Comparison of ENCODE assay signal across 8 cellular contexts in the genomic region with DNA sequence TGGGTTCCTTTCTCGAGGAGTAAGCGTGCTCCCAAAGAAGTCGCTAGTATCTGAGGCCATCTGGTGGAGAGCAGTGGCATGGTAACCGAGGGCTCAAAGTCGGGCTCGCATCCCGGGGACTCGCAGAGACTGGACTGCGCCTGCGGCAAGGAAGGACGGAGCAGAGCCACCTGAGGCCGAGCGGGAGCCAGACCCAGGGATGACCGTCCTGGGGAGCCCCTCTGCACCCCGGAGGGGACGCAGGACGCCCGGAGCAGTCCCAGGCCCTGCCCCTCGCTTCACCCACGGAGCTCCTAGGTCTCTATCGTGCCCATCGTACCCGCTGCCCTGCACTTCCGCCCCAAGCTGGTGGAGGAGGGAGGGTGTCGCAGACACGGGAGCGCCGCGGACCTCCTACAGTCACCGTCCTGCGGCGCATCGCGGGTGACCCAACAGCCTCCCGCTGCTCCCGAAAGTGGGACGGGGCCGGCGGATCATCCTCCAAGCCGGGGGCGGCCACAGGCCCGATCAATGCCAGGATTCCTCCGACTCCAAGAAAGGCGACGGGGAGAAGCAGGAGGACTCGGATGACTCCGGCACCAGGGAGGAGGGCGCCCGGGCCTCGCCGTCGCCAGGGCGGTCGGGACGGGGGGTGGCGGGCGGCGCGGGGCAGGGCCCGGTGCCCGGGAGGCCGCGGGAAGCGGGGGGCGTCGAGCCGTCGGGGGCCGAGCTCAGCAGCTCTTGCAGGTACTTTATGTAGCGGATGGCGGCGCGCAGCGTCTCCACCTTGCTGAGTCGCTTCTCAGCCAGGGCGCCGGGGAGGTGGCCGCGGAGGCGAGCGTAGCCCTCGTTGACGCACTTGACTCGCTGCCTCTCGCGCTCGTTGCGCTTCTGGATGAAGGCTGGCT. TPM values are rescaled to one million over a fixed set of nuclear protein-coding genes. Genes with fewer than 3 reads are reported as not detected.
DNase-seq lines count a peak whose midpoint lies in the region; ATAC-seq and TF ChIP-seq lines count a peak whose summit lies in the region.

No MANE protein-coding gene starts in this region.

- H3K9me3 Mint-ChIP-seq in activated naive CD8-positive, alpha-beta T cell treated with anti-CD3 and anti-CD28 coated beads, Interleukin-2, amount 50 U/mL, for 24 hours, result no peaks in the 10 kb centered on the region

- no peaks in the 10 kb centered on the region for H3K79me1 ChIP-seq in trophoblast cell (ENCODE audit: low read length)

- no peak overlapping the region for H3K18ac ChIP-seq in trophoblast cell (ENCODE audit: low read length)

- no peak overlapping the region for H3K4ac ChIP-seq in trophoblast cell (ENCODE audit: low read depth, low read length)

- ATAC-seq in HG02623 (IDR thresholded peaks at IDR 0.05; ENCODE audit: unreplicated experiment), result peak; percentile 89
- ATAC-seq in activated naive CD8-positive, alpha-beta T cell treated with anti-CD3 and anti-CD28 coated beads, Interleukin-2, amount 50 U/mL, for 24 hours, result peak; percentile 91

- no peaks in the 10 kb centered on the region for H3K9me3 ChIP-seq in trophoblast cell (ENCODE audit: insufficient read depth, low read depth, low read length)
- H3K9me3 ChIP-seq in transverse colon, result no peaks in the 10 kb centered on the region

- H3K9ac ChIP-seq in trophoblast cell (ENCODE audit: low read length), result no peak overlapping the region

- H3K27me3 ChIP-seq in trophoblast cell (ENCODE audit: insufficient read depth, low read length) (peaks cover 8% of the 10 kb centered on the region), transverse colon (peaks cover 4% of the 10 kb centered on the region)

- no peaks in the 10 kb centered on the region for H3K36me3 ChIP-seq in trophoblast cell (ENCODE audit: control insufficient read depth in 1 of 2, insufficient read depth in 2 of 2, low read length in 2 of 2)
- H3K36me3 ChIP-seq in transverse colon, result no peaks in the 10 kb centered on the region

- H4K12ac ChIP-seq in trophoblast cell (ENCODE audit: low read depth, low read length), result no peak overlapping the region

- H3K4me3 Mint-ChIP-seq in activated naive CD8-positive, alpha-beta T cell treated with anti-CD3 and anti-CD28 coated beads, Interleukin-2, amount 50 U/mL, for 24 hours, result peak overlapping the region; percentile 80

- H3K79me2 ChIP-seq in trophoblast cell (ENCODE audit: control insufficient read depth, insufficient read depth, low read length, poor library complexity), result no peaks in the 10 kb centered on the region

- peak; percentile 79 to 92 (median 83) for TF ChIP-seq CTCF in transverse colon (IDR thresholded peaks at IDR 0.05)

- peak overlapping the region; percentile 66 for H3K4me2 ChIP-seq in trophoblast cell (ENCODE audit: low read length)

- H2BK120ac ChIP-seq in trophoblast cell (ENCODE audit: insufficient read depth, low read length, poor library complexity), result no peak overlapping the region

- H3K4me1 ChIP-seq in trophoblast cell (ENCODE audit: control insufficient read depth in 1 of 2, insufficient read depth in 2 of 2, low read length in 2 of 2) (peaks cover 5 to 6% of the 10 kb centered on the region in 2 experiments), transverse colon (peaks cover 0 to 11% (median 7%) of the 10 kb centered on the region in 4 donors)

- TF ChIP-seq EP300 in transverse colon (IDR thresholded peaks at IDR 0.05; ENCODE audit: low read depth), result no peak

- no peak overlapping the region for H3K23ac ChIP-seq in trophoblast cell (ENCODE audit: low read length)

- H2AK5ac ChIP-seq in trophoblast cell (ENCODE audit: low read length), result no peak overlapping the region

- H3K27ac Mint-ChIP-seq in activated naive CD8-positive, alpha-beta T cell treated with anti-CD3 and anti-CD28 coated beads, Interleukin-2, amount 50 U/mL, for 24 hours, result no peak overlapping the region

- H3K27me3 Mint-ChIP-seq in activated naive CD8-positive, alpha-beta T cell treated with anti-CD3 and anti-CD28 coated beads, Interleukin-2, amount 50 U/mL, for 24 hours, result no peaks in the 10 kb centered on the region

- no peak overlapping the region for H4K91ac ChIP-seq in trophoblast cell (ENCODE audit: low read depth, low read length)

- H2BK5ac ChIP-seq in trophoblast cell (ENCODE audit: low read depth, low read length, poor library complexity), result no peak overlapping the region

- no peaks in the 10 kb centered on the region for H3K36me3 Mint-ChIP-seq in activated naive CD8-positive, alpha-beta T cell treated with anti-CD3 and anti-CD28 coated beads, Interleukin-2, amount 50 U/mL, for 24 hours (ENCODE audit: low read depth)

- peak; percentile 56 for TF ChIP-seq POLR2A in transverse colon (IDR thresholded peaks at IDR 0.05)

- DNase-seq in GM04503 (ENCODE audit: low read depth) (peak; percentile 65), NCI-H1105 treated with DMSO at 0.1 percent for 48 hours (lab: John Stamatoyannopoulos, UW) (peak; percentile 98), SW 1271 (lab: John Stamatoyannopoulos, UW) (peak; percentile 67 to 72), cardiac septum (ENCODE audit: low spot score) (peak; percentile 88), trophoblast cell (peak; percentile 90 to 97), transverse colon (peak; percentile 89)
- DNase-seq in activated naive CD8-positive, alpha-beta T cell treated with anti-CD3 and anti-CD28 coated beads, Interleukin-2, amount 50 U/mL, for 24 hours, result peak; percentile 79

- peaks cover 14% of the 10 kb centered on the region for H3K4me1 Mint-ChIP-seq in activated naive CD8-positive, alpha-beta T cell treated with anti-CD3 and anti-CD28 coated beads, Interleukin-2, amount 50 U/mL, for 24 hours

- intact Hi-C loops in cardiac septum (cut with DNase I), result loop anchor here (2.0 kb wide), 1 partner anchor 144 kb away; no protein-coding TSS in a partner anchor
- intact Hi-C loops in transverse colon (cut with DNase I; ENCODE audit: low total_unique reads), result loop anchor here (5.0 kb wide), 1 partner anchor 142 kb away; no protein-coding TSS in a partner anchor

- peak overlapping the region; percentile 62 for H3K4me3 ChIP-seq in trophoblast cell (ENCODE audit: low read depth, low read length)
- H3K4me3 ChIP-seq in transverse colon, result peak overlapping the region; percentile 34 to 65 (median 52)

- no peak overlapping the region for H3K14ac ChIP-seq in trophoblast cell (ENCODE audit: low read length)

- no CpG with 5 or more reads among the region's 88 CpGs for WGBS in trophoblast cell (ENCODE audit: extremely low coverage, insufficient coverage, insufficient read length)
- 3% methylated on average over 32 of the region's 88 CpGs; no CpG with 5 or more reads in 1 of the 2 donors for WGBS in transverse colon (ENCODE audit: low coverage in 1 of 2), 2 donors

- no peak overlapping the region for H2BK12ac ChIP-seq in trophoblast cell (ENCODE audit: low read length)

- peak overlapping the region; percentile 7 for H4K8ac ChIP-seq in trophoblast cell (ENCODE audit: low read depth, low read length)

- H3K27ac ChIP-seq in trophoblast cell (ENCODE audit: low read depth, low read length), result no peak overlapping the region
- peak overlapping the region in 3 of 4 donors; percentile 2 to 58 (median 38) for H3K27ac ChIP-seq in transverse colon

- H2AFZ ChIP-seq in trophoblast cell (ENCODE audit: insufficient read depth, low read length, poor library complexity), result peak overlapping the region; percentile 21

- in situ Hi-C loops in transverse colon (cut with MboI; ENCODE audit: low pct_ligation_motif_present in 1 of 4, low pct_unique_long_range_greater_than_20kb in 1 of 4, low sequenced_read_pairs in 3 of 4), result loop anchor here in 2 of 4 donors (10.0 to 25.0 kb wide), 2 partner anchors 127 to 140 kb away; no protein-coding TSS in a partner anchor

RNA-seq across cellular contexts. Expression of a gene that starts 2.3 kb away (rescaled TPM):
- total RNA-seq in cardiac septum (0.19 TPM), transverse colon (not detected)
- polyA plus RNA-seq in trophoblast cell (2013), result 0.03 and 0.04 TPM in 2 replicates

RNA-seq across cellular contexts. Expression of a gene that starts 12.5 kb away (rescaled TPM):
- total RNA-seq in cardiac septum (not detected), transverse colon (not detected)
- polyA plus RNA-seq in trophoblast cell (2013), result 0.04 and 0.05 TPM in 2 replicates

RNA-seq across cellular contexts. Expression of a gene that starts 39.8 kb away (rescaled TPM):
- total RNA-seq in cardiac septum, result 25.0 TPM
- 56.8 and 61.8 TPM in 2 replicates for polyA plus RNA-seq in trophoblast cell (2013)
- total RNA-seq in transverse colon, result 10 to 100 TPM in 3 of 4 donors, 1 to 10 TPM in 1; 6.7 to 35.4 (median 29.4) TPM
